In the genomic region with DNA sequence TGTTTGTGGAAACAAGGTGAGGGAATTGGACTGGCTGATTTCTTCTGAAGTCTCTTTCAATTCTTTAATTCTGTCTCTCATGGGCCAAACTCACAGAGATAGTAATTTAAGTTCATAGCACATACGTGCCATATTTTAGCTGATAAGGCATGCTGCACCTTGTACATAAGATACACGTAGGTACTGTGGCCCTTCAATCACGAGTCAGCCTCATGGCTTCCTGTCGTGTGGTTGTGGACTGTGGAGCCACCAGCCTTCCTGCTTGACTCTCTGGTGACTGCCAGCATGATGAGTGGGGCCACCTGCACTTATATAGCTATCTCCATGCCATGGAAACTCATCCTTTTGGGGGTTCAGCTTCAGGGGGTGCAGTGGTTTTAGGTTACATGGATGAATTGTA, we compare ENCODE assay signal across 10 cellular contexts. TPM values are rescaled to one million over a fixed set of nuclear protein-coding genes. Genes with fewer than 3 reads are reported as not detected.
DNase-seq lines count a peak whose midpoint lies in the region; ATAC-seq and TF ChIP-seq lines count a peak whose summit lies in the region.
"Had no signal": no experiment of that assay in that cellular context is flagged by ENCODE, and none has a peak within 500 bp of the region (broad histone marks: within the 10 kb centered on the region; RNA-seq: fewer than 3 reads in every experiment).

No MANE protein-coding gene starts in this region.

- ATAC-seq in GM18511 (IDR thresholded peaks at IDR 0.05; ENCODE audit: unreplicated experiment) (peak; percentile 61), HG02678 (IDR thresholded peaks at IDR 0.05; ENCODE audit: unreplicated experiment) (peak; percentile 53), memory B cell (ENCODE audit: low read depth) (peak; percentile 96), GM21717 (IDR thresholded peaks at IDR 0.05; ENCODE audit: unreplicated experiment) (no peak)

- H3K4me1 Mint-ChIP-seq in activated CD4-positive, alpha-beta T cell treated with anti-CD3 and anti-CD28 coated beads, Interleukin-2, amount 10 ng/mL, durations not matched to agents 24 days and 14 days = peaks cover 75% of the 10 kb centered on the region
- peaks cover 49% of the 10 kb centered on the region for H3K4me1 Mint-ChIP-seq in memory B cell

- H3K27ac ChIP-seq in WERI-Rb-1 (no peak overlapping the region), right atrium auricular region (no peak overlapping the region)
- H3K27ac ChIP-seq: ovary, SJCRH30 had no signal

- no peaks in the 10 kb centered on the region for H3K9me3 Mint-ChIP-seq in activated CD4-positive, alpha-beta T cell treated with anti-CD3 and anti-CD28 coated beads, Interleukin-2, amount 10 ng/mL, durations not matched to agents 24 days and 14 days
- H3K9me3 Mint-ChIP-seq in memory B cell = no peaks in the 10 kb centered on the region

- H3K36me3 ChIP-seq in WERI-Rb-1 = peaks cover 4% of the 10 kb centered on the region
- no peaks in the 10 kb centered on the region for H3K36me3 ChIP-seq in right atrium auricular region
- H3K36me3 ChIP-seq: ovary, SJCRH30 had no signal

- H3K36me3 Mint-ChIP-seq in activated CD4-positive, alpha-beta T cell treated with anti-CD3 and anti-CD28 coated beads, Interleukin-2, amount 10 ng/mL, durations not matched to agents 24 days and 14 days (ENCODE audit: low read depth) = peaks cover 32% of the 10 kb centered on the region
- H3K36me3 Mint-ChIP-seq in memory B cell = peaks cover 4% of the 10 kb centered on the region

- no peaks in the 10 kb centered on the region for H3K27me3 Mint-ChIP-seq in activated CD4-positive, alpha-beta T cell treated with anti-CD3 and anti-CD28 coated beads, Interleukin-2, amount 10 ng/mL, durations not matched to agents 24 days and 14 days
- no peaks in the 10 kb centered on the region for H3K27me3 Mint-ChIP-seq in memory B cell

- H3K4me3 ChIP-seq in WERI-Rb-1 (ENCODE audit: low read depth, low read length) (no peak overlapping the region), right atrium auricular region (no peak overlapping the region)
- H3K4me3 ChIP-seq: ovary, SJCRH30 had no signal

- H3K27me3 ChIP-seq in WERI-Rb-1 (ENCODE audit: insufficient read depth, low read depth, severe bottlenecking) (no peaks in the 10 kb centered on the region), right atrium auricular region (no peaks in the 10 kb centered on the region)
- H3K27me3 ChIP-seq: ovary, SJCRH30 had no signal

- no peak for TF ChIP-seq CTCF in WERI-Rb-1 (IDR thresholded peaks at IDR 0.05; ENCODE audit: low read depth, low read length)
- TF ChIP-seq CTCF in right atrium auricular region (IDR thresholded peaks at IDR 0.05) = no peak

- intact Hi-C loops in activated CD4-positive, alpha-beta T cell treated with anti-CD3 and anti-CD28 coated beads, Interleukin-2, amount 10 ng/mL, durations not matched to agents 24 days and 14 days (cut with micrococcal nuclease) = no loop called here

- peaks cover 0 to 14% of the 10 kb centered on the region in 2 donors for H3K4me1 ChIP-seq in right atrium auricular region
- H3K4me1 ChIP-seq: SJCRH30 had no signal

- H3K9me3 ChIP-seq in WERI-Rb-1 (ENCODE audit: severe bottlenecking) (no peaks in the 10 kb centered on the region), right atrium auricular region (no peaks in the 10 kb centered on the region)
- H3K9me3 ChIP-seq: ovary, SJCRH30 had no signal

- H3K27ac Mint-ChIP-seq in activated CD4-positive, alpha-beta T cell treated with anti-CD3 and anti-CD28 coated beads, Interleukin-2, amount 10 ng/mL, durations not matched to agents 24 days and 14 days = peak overlapping the region; percentile 89
- peak overlapping the region; percentile 70 for H3K27ac Mint-ChIP-seq in memory B cell

- peak; percentile 90 for DNase-seq in activated CD4-positive, alpha-beta T cell treated with anti-CD3 and anti-CD28 coated beads, Interleukin-2, amount 10 ng/mL, durations not matched to agents 24 days and 14 days
- peak in 1 of 2 donors; percentile 37 for DNase-seq in memory B cell (ENCODE audit: low spot score in 2 of 2)
- no peak for DNase-seq in WERI-Rb-1
- no peak for DNase-seq in right atrium auricular region (ENCODE audit: low spot score)
- DNase-seq in NCI-H2196 treated with DMSO at 0.1 percent for 48 hours (lab: John Stamatoyannopoulos, UW; ENCODE audit: unreplicated experiment) = no peak
- DNase-seq: ovary, SJCRH30 had no signal

- H3K4me3 Mint-ChIP-seq in activated CD4-positive, alpha-beta T cell treated with anti-CD3 and anti-CD28 coated beads, Interleukin-2, amount 10 ng/mL, durations not matched to agents 24 days and 14 days = peak overlapping the region; percentile 73
- peak overlapping the region; percentile 29 for H3K4me3 Mint-ChIP-seq in memory B cell

RNA-seq across cellular contexts. Expression of gene KSR1, which starts 25.1 kb away (rescaled TPM):
- total RNA-seq in activated CD4-positive, alpha-beta T cell treated with anti-CD3 and anti-CD28 coated beads, Interleukin-2, amount 10 ng/mL, durations not matched to agents 24 days and 14 days = 104 TPM in 2 replicates
- 10 to 100 TPM in 1 of 2 donors, 1 to 10 TPM in 1; 7.9 to 10.2 TPM for total RNA-seq in right atrium auricular region
